In the genomic region with DNA sequence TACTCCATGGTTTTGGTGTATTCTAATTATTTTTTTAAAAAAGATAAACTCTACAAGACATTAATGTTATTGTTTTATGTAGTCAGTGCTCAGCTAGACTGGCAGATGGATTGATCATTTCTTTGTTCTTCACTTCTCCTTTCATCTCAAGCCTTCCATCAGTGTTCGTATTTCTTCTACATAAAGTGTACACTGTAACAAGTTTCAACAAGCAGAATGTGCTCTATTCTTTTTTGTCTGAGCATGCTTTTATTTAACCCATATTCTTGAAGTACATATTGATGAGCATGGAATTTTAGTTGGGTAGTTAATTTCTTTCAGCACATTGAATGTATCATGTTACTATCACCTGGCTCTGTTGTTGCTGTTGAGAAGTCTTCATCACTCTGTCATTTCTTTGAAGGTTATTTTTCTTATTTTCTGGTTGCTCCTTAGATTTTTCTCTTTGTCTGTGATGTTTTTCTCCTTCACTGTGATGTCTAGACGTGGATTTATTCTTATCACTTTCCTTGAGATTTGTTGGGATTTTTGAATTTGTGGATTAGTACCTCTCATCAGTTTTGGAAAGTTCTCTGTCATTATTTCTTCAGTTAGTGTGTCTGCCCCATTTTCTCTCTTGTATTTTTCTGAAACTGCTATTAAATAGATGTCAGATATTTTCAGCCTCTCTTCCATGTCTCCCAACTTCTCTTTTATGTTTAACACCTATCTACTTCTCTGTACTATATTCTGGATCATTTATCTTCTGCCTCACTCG, we compare ENCODE assay signal across 21 cellular contexts. TPM values are rescaled to one million over a fixed set of nuclear protein-coding genes. Genes with fewer than 3 reads are reported as not detected.
DNase-seq lines count a peak whose midpoint lies in the region; ATAC-seq and TF ChIP-seq lines count a peak whose summit lies in the region.
"Had no signal": no experiment of that assay in that cellular context is flagged by ENCODE, and none has a peak within 500 bp of the region (broad histone marks: within the 10 kb centered on the region; RNA-seq: fewer than 3 reads in every experiment).

No MANE protein-coding gene starts in this region.

- no peaks in the 10 kb centered on the region for H3K9me3 ChIP-seq in PC-3 (ENCODE audit: low read length)
- no peaks in the 10 kb centered on the region for H3K9me3 ChIP-seq in uterus

- no peaks in the 10 kb centered on the region for H4K20me1 ChIP-seq in PC-3 (ENCODE audit: low read length)

- no peak overlapping the region for H2AFZ ChIP-seq in PC-3 (ENCODE audit: low read length)

- H3K36me3 Mint-ChIP-seq in stimulated activated memory B cell treated with anti-CD40 and anti-IgM and Interleukin-4, amounts not matched to agents 10 μg/mL and 1 μg/mL and 100 μg/mL, for 72 hours = no peaks in the 10 kb centered on the region

- no peaks in the 10 kb centered on the region for H3K79me2 ChIP-seq in PC-3 (ENCODE audit: low read length)

- peaks cover 10% of the 10 kb centered on the region for H3F3A ChIP-seq in PC-3 (ENCODE audit: low read length, unreplicated experiment)

- intact Hi-C loops in PC-3 (cut with micrococcal nuclease) (loop anchor here (1.0 to 5.0 kb wide), 2 partner anchors 18 to 41 kb away; no protein-coding TSS in a partner anchor), uterus (cut with DNase I; ENCODE audit: low total_unique reads) (no loop called here)

- ATAC-seq in PC-3 = no peak
- ATAC-seq in stimulated activated memory B cell treated with anti-CD40 and anti-IgM and Interleukin-4, amounts not matched to agents 10 μg/mL and 1 μg/mL and 100 μg/mL, for 72 hours = no peak
- ATAC-seq: Right ventricle myocardium inferior had no signal

- TF ChIP-seq CTCF in PC-3 (conservative IDR thresholded peaks at IDR 0.05; ENCODE audit: low read depth, low read length) (no peak), epithelial cell of esophagus (IDR thresholded peaks at IDR 0.05; ENCODE audit: insufficient read depth, low read depth, low read length, missing control alignments) (no peak), uterus (IDR thresholded peaks at IDR 0.05) (no peak)

- H3K9me2 ChIP-seq in PC-3 (replicated peaks; ENCODE audit: low read length) = no peaks in the 10 kb centered on the region

- peaks cover 31% of the 10 kb centered on the region for H3K4me1 Mint-ChIP-seq in stimulated activated memory B cell treated with anti-CD40 and anti-IgM and Interleukin-4, amounts not matched to agents 10 μg/mL and 1 μg/mL and 100 μg/mL, for 72 hours

- peak overlapping the region; percentile 53; the same call in 1 of the 2 replicates for H3K27ac ChIP-seq in PC-3 (ENCODE audit: low read length)
- no peak overlapping the region for H3K27ac ChIP-seq in uterus
- H3K27ac ChIP-seq: 22Rv1, C4-2B, HL-60 had no signal

- peak; percentile 70 for DNase-seq in NCI-H1105 treated with DMSO at 0.1 percent for 48 hours (lab: John Stamatoyannopoulos, UW)
- DNase-seq in NCI-H1105 (lab: John Stamatoyannopoulos, UW) = no peak
- no peak for DNase-seq in PC-3
- peak; percentile 32 for DNase-seq in epithelial cell of esophagus (ENCODE audit: low read depth)
- no peak for DNase-seq in central memory CD4-positive, alpha-beta T cell
- DNase-seq in cerebellar nuclear complex (lab: John Stamatoyannopoulos, UW) = no peak
- DNase-seq in uterus = no peak
- DNase-seq: AML-193, DMS79 treated with DMSO at 0.1 percent for 48 hours, H7, MG63, NCI-H1048, NCI-H2081, NCI-H226, NCI-H524, NCI-H82 had no signal

- H3K4me3 ChIP-seq in PC-3 (ENCODE audit: low read length) = no peak overlapping the region
- H3K4me3 ChIP-seq in epithelial cell of esophagus (ENCODE audit: low read length) = no peak overlapping the region
- H3K4me3 ChIP-seq in uterus = no peak overlapping the region
- H3K4me3 ChIP-seq: MG63 had no signal

- BruUV-seq in PC-3 (replicated peaks; lab: Mats Ljungman, UMichigan) = no TSS peak

- H3K9ac ChIP-seq in PC-3 (ENCODE audit: low read length) = no peak overlapping the region

- H3K27me3 ChIP-seq in PC-3 (ENCODE audit: low read length) (no peaks in the 10 kb centered on the region), uterus (no peaks in the 10 kb centered on the region)
- H3K27me3 ChIP-seq: MG63 had no signal

- no peak for TF ChIP-seq POLR2A in uterus (IDR thresholded peaks at IDR 0.05)

- no peak overlapping the region for H3K4me2 ChIP-seq in PC-3 (ENCODE audit: low read length)

- no peaks in the 10 kb centered on the region for H3K9me3 Mint-ChIP-seq in stimulated activated memory B cell treated with anti-CD40 and anti-IgM and Interleukin-4, amounts not matched to agents 10 μg/mL and 1 μg/mL and 100 μg/mL, for 72 hours

- POLR2A ChIA-PET in PC-3 (lab: Charles Lee; ENCODE audit: unreplicated experiment) = no interaction called here

- H3K36me3 ChIP-seq in PC-3 (ENCODE audit: low read depth, low read length) (0 out of 2 replicates have a peak, but pooled peaks cover 5% of the 10 kb centered on the region), uterus (no peaks in the 10 kb centered on the region)
- H3K36me3 ChIP-seq: MG63 had no signal

- H3K4me1 ChIP-seq in PC-3 (ENCODE audit: insufficient read depth, low read length) (peaks cover 36% of the 10 kb centered on the region), uterus (peaks cover 0 to 7% of the 10 kb centered on the region in 2 donors)

- peak overlapping the region; percentile 17 for H3K27ac Mint-ChIP-seq in stimulated activated memory B cell treated with anti-CD40 and anti-IgM and Interleukin-4, amounts not matched to agents 10 μg/mL and 1 μg/mL and 100 μg/mL, for 72 hours

- no peaks in the 10 kb centered on the region for H3K27me3 Mint-ChIP-seq in stimulated activated memory B cell treated with anti-CD40 and anti-IgM and Interleukin-4, amounts not matched to agents 10 μg/mL and 1 μg/mL and 100 μg/mL, for 72 hours

- CTCF ChIA-PET in PC-3 (lab: Charles Lee) = no interaction called here

- no peak overlapping the region for H3K4me3 Mint-ChIP-seq in stimulated activated memory B cell treated with anti-CD40 and anti-IgM and Interleukin-4, amounts not matched to agents 10 μg/mL and 1 μg/mL and 100 μg/mL, for 72 hours

RNA-seq across cellular contexts. Expression of gene TGM2, which starts 48.5 kb away (rescaled TPM):
- total RNA-seq in PC-3 (2014; rRNA removed) = 583 and 773 TPM in 2 replicates
- 100 to 1,000 TPM; 136 to 639 (median 209) TPM for total RNA-seq in uterus

Comparison
In these comparisons a context has a peak if more than half of its experiments do, and no peak if none do; other contexts are left out.
1. DNase-seq: peak in NCI-H1105 treated with DMSO at 0.1 percent for 48 hours (single experiment) and epithelial cell of esophagus (single experiment); none in NCI-H1105 (single experiment), PC-3 (single experiment), central memory CD4-positive, alpha-beta T cell (single experiment), cerebellar nuclear complex (0 of 2) and uterus (0 of 2).